Comparison of ENCODE assay signal across 1 cellular context in the genomic region with DNA sequence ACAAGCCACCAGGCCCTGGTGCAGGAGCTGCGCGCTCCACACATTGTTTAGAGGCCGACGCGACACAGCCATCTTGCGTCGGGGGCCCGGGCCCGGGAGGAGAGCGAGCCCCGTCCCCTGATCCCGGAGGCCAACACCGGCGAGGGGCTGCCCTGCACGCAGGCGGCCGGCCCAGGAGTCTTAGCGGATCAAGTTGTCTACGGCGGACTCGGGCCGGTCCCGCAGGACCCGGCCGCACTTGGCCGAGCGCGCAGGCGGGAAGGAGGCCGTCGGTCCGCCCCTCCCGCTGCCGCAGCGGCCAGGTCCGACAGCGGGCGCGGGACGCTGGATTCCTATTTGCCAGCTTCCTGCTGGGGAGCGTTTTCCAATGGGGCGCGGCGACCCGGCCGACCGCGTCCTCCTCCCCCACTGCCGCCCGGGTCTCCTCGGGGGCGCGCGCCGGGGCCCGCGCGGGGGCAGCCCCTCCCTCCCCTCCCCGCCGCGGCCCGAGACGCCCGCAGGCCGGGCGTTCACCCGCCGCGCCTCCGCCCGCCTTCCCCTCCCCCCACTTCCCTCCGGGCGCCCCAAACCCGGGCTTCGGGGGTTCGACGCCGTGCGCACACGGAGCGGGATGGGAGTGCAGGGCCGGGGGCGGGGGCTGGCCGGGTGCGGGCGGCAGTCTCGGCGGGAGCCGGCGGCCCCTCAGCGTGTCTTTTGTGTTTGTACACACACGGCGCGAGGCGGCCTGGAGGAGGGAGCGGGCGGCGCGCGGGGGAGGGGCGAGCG.
TF ChIP-seq lines count a peak whose summit lies in the region.

No MANE protein-coding gene starts in this region.

TF ChIP-seq in K562, 482 proteins besides CTCF, POLR2A, EP300 and RAD21 (continued from another document):
- TF ChIP-seq, protein P1, sequence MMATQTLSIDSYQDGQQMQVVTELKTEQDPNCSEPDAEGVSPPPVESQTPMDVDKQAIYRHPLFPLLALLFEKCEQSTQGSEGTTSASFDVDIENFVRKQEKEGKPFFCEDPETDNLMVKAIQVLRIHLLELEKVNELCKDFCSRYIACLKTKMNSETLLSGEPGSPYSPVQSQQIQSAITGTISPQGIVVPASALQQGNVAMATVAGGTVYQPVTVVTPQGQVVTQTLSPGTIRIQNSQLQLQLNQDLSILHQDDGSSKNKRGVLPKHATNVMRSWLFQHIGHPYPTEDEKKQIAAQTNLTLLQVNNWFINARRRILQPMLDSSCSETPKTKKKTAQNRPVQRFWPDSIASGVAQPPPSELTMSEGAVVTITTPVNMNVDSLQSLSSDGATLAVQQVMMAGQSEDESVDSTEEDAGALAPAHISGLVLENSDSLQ (IDR thresholded peaks at IDR 0.05) = no peak
- TF ChIP-seq DMBX1 (CRISPR knock-in tag; IDR thresholded peaks at IDR 0.05; ENCODE audit: borderline replicate concordance) (no peak), SMAD4 (CRISPR knock-in tag; conservative IDR thresholded peaks at IDR 0.05) (peak; percentile 90; the same call in 1 of the 2 replicates), PHB (CRISPR knock-in tag; IDR thresholded peaks at IDR 0.05) (no peak)
- TF ChIP-seq, protein P2, sequence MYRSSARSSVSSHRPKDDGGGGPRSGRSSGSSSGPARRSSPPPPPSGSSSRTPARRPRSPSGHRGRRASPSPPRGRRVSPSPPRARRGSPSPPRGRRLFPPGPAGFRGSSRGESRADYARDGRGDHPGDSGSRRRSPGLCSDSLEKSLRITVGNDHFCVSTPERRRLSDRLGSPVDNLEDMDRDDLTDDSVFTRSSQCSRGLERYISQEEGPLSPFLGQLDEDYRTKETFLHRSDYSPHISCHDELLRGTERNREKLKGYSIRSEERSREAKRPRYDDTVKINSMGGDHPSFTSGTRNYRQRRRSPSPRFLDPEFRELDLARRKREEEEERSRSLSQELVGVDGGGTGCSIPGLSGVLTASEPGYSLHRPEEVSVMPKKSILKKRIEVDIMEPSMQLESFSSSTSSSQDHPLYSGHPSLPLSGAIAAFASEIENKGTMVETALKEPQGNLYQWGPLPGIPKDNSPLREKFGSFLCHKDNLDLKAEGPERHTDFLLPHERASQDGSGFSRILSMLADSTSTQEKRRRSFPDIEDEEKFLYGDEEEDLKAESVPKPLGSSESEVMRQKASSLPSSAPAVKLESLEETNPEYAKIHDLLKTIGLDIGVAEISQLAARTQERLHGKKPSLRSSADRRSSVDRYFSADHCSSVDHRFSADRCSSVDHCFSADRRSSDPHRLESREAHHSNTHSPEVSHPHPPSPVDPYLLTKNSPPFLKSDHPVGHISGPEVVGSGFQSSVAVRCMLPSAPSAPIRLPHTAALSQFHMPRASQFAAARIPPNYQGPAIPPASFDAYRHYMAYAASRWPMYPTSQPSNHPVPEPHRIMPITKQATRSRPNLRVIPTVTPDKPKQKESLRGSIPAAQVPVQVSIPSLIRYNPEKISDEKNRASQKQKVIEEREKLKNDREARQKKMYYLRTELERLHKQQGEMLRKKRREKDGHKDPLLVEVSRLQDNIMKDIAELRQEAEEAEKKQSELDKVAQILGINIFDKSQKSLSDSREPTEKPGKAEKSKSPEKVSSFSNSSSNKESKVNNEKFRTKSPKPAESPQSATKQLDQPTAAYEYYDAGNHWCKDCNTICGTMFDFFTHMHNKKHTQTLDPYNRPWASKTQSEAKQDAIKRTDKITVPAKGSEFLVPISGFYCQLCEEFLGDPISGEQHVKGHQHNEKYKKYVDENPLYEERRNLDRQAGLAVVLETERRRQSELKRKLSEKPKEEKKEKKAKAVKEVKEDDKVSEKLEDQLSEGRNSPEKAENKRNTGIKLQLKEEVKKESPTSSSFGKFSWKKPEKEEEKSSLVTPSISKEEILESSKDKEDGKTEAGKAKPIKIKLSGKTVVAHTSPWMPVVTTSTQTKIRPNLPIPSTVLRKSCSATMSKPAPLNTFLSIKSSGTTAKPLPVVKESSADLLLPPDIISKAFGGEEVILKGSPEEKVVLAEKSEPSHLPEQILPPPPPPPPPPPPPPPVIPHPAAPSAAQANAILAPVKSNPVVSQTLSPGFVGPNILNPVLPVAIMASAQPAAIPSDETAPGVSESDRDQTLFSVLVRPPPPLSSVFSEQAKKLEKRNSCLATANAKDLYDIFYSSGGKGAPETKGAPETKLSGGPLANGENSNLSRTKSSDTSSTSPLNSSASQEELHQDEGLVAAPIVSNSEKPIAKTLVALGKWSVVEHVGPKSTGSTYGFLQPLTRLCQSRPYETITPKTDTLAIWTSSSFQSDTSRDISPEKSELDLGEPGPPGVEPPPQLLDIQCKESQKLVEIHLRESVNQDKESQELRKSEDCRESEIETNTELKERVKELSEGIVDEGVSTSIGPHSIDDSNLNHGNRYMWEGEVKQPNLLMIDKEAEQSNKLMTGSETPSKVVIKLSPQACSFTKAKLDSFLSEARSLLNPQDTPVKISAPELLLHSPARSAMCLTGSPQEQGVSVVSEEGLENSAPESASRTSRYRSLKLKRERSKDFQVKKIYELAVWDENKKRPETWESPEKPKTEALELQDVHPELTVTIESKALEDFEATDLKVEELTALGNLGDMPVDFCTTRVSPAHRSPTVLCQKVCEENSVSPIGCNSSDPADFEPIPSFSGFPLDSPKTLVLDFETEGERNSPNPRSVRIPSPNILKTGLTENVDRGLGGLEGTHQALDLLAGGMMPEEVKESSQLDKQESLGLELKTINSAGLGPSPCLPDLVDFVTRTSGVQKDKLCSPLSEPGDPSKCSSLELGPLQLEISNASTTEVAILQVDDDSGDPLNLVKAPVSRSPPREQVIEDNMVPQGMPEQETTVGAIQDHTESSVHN (IDR thresholded peaks at IDR 0.05; ENCODE audit: borderline replicate concordance in 1 of 2, low read depth in 1 of 2) = no peak
